Comparison of ENCODE assay signal across 2 cellular contexts in the genomic region with DNA sequence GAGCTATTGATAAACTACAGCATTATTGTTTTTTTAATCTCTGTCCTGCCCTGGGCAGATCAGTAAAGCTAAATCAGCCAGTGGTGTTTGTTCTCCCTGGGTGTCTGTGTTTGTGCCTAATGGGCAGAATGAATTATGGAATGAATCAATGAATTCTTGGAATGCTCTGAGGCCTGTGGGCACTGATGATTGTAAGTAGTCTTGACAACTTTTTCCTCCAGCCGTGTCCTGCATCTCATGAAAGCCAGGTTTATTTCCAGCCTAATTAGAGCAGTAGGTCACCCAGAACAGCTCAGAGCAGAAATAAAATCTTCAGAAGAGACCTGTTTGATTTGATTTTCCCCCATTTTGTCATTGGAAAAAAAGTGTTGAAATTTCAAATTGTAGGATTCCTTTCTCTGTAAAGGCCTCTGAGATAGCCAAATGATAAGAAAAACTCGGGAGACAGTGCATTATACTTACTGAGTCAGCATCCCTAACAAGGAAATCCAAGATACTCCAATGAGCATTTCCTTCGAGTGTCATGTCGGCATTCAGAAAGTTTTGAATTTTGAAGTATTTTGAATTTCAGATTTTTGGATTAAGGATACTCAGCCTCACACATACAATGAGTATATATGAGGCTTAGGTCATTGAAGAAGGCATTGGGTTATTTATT.
A peak's percentile ranks its signal among the peaks of the same experiment; 100 is the strongest.
TF ChIP-seq lines count a peak whose summit lies in the region.

No MANE protein-coding gene starts in this region.

TF ChIP-seq in A549, 52 proteins besides CTCF, POLR2A, EP300 and RAD21:
- TF ChIP-seq ZC3H11A (IDR thresholded peaks at IDR 0.05) = no peak
- TF ChIP-seq MAFK (IDR thresholded peaks at IDR 0.05; ENCODE audit: partially characterized antibody) = peak; percentile 27

TF ChIP-seq in IMR-90, 13 proteins besides CTCF, POLR2A, EP300 and RAD21:
- TF ChIP-seq MAFK (IDR thresholded peaks at IDR 0.05; ENCODE audit: low read depth, low read length) = peak; percentile 50
- TF ChIP-seq, protein P1, sequence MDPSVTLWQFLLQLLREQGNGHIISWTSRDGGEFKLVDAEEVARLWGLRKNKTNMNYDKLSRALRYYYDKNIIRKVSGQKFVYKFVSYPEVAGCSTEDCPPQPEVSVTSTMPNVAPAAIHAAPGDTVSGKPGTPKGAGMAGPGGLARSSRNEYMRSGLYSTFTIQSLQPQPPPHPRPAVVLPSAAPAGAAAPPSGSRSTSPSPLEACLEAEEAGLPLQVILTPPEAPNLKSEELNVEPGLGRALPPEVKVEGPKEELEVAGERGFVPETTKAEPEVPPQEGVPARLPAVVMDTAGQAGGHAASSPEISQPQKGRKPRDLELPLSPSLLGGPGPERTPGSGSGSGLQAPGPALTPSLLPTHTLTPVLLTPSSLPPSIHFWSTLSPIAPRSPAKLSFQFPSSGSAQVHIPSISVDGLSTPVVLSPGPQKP (IDR thresholded peaks at IDR 0.05; ENCODE audit: borderline replicate concordance, low read depth, low read length) = no peak
